ENCODE assay signal across 18 cellular contexts in the genomic region with DNA sequence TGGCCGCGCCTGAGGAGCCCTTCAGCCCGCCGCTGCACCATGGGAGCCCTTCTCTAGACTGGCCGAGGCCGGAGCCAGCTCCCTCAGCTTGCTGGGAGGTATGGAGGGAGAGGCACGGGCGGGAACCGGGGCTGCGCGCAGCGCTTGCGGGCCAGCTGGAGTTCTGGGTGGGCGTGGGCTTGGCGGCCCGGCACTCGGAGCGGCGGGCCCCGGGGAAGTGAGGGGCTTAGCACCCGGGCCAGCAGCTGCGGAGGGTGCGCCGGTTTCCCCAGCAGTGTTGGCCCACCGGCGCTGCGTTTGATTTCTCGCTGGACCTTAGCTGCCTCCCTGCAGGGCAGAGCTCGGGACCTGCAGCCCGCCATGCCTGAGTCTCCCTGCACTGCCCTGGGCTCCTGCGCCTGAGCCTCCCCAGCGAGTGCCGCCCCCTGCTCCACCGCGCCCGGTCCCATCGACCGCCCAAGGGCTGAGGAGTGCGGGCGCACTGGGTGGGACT.
"Had no signal": no experiment of that assay in that cellular context is flagged by ENCODE, and none has a peak within 500 bp of the region (broad histone marks: within the 10 kb centered on the region; RNA-seq: fewer than 3 reads in every experiment).

No MANE protein-coding gene starts in this region.

- DNase-seq: effector CD4-positive, alpha-beta T cell; foreskin melanocyte; head of caudate nucleus; left colon; mammary epithelial cell; naive thymus-derived CD4-positive, alpha-beta T cell; nucleus accumbens; stimulated activated CD4-positive, alpha-beta T cell treated with anti-CD3 and anti-CD28 coated beads, Interleukin-2, amount 100 ng/mL, for 24 hours; stimulated activated CD4-positive, alpha-beta T cell treated with anti-CD3 and anti-CD28 coated beads, Interleukin-4, amount 100 ng/mL, for 4 hours; stimulated activated naive CD4-positive, alpha-beta T cell; stomach; substantia nigra; trophoblast cell had no signal

- H3K4me1 ChIP-seq: prostate gland, right lobe of liver, stomach had no signal

- H3K27me3 ChIP-seq: hepatocyte, pancreas, right lobe of liver, stomach had no signal

- H3K27me3 Mint-ChIP-seq: naive thymus-derived CD4-positive, alpha-beta T cell had no signal

- H3K27ac Mint-ChIP-seq: naive thymus-derived CD4-positive, alpha-beta T cell had no signal

- H3K9me3 ChIP-seq: pancreas, prostate gland, right lobe of liver had no signal

- H3K4me1 Mint-ChIP-seq: naive thymus-derived CD4-positive, alpha-beta T cell had no signal

- FAIRE-seq: pancreas had no signal

- H3K36me3 ChIP-seq: pancreas, prostate gland, right lobe of liver, stomach had no signal

- H3K4me3 Mint-ChIP-seq: naive thymus-derived CD4-positive, alpha-beta T cell had no signal

- H3K27ac ChIP-seq: coronary artery, hepatocyte, pancreas, prostate gland, right lobe of liver, stomach had no signal

- ATAC-seq: left colon; naive thymus-derived CD4-positive, alpha-beta T cell; pancreas; right lobe of liver had no signal

- H3K4me3 ChIP-seq: coronary artery, hepatocyte, pancreas, prostate gland, right lobe of liver, stomach had no signal

- H3K36me3 Mint-ChIP-seq: naive thymus-derived CD4-positive, alpha-beta T cell had no signal
